ENCODE assay signal across 1 cellular context in the genomic region with DNA sequence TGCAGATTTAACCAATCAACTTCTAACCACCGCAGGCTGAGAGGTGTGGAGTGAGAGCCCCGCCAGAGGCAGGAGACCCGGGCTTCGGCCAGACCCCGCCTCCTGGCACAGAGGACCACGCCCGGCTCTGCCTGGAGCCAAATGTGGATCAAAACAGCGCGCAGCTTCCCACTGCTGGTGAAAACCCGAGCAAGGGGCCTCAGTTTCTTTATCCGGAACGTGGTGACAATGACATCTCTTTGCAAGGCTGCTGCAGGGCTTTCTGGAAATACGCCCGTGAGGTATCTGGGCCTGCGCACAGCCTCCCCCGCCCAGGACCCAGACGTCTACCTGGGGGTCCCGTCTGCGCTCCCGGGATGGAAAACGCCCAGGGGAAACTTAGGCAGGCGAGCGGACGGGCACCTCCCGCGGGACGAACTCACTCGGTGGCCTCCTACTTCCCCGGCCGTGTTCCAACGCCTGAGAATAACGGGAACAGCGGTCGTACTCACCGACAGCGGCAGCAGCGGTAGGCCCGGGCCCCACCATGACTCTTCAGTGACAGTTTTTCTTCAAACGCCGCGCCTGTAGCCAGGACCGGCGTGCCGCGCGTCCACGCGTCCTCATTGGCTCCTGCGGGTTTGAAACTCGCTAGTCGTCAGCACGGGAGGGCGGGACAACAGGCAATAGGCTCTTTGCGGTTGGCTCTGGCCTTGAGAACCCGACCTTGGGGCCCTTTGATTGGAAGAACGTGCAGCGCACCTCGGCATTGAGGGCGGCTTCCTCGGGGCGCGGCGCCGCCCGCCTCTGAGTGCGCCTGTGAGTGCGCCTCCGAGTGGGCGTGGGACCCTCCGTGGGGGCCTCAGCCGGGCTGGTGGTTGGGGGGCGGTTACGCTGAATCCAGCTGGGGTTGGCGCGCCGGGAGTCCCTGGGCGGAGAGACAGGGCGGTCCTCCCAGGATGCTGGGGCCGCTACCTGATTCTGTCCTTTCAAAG.
TF ChIP-seq lines count a peak whose summit lies in the region.

A gene with protein sequence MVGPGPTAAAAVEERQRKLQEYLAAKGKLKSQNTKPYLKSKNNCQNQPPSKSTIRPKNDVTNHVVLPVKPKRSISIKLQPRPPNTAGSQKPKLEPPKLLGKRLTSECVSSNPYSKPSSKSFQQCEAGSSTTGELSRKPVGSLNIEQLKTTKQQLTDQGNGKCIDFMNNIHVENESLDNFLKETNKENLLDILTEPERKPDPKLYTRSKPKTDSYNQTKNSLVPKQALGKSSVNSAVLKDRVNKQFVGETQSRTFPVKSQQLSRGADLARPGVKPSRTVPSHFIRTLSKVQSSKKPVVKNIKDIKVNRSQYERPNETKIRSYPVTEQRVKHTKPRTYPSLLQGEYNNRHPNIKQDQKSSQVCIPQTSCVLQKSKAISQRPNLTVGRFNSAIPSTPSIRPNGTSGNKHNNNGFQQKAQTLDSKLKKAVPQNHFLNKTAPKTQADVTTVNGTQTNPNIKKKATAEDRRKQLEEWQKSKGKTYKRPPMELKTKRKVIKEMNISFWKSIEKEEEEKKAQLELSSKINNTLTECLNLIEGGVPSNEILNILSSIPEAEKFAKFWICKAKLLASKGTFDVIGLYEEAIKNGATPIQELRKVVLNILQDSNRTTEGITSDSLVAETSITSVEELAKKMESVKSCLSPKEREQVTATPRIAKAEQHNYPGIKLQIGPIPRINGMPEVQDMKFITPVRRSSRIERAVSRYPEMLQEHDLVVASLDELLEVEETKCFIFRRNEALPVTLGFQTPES (minus strand): TSS at position 539 of the 974 bp plus-strand sequence. CDS start 11 bp downstream, at position 528.

TF ChIP-seq in SK-N-SH, 30 proteins besides CTCF, POLR2A, EP300 and RAD21 (continued from another document):
- TF ChIP-seq YY1 (IDR thresholded peaks at IDR 0.05; ENCODE audit: low read depth) (peak; percentile 72), GATA2 (CRISPR knock-in tag; IDR thresholded peaks at IDR 0.05) (no peak), JUND (IDR thresholded peaks at IDR 0.05) (no peak), EZH2phosphoT487 (IDR thresholded peaks at IDR 0.05; ENCODE audit: borderline replicate concordance, low read depth) (no peak), TEAD4 (IDR thresholded peaks at IDR 0.05; ENCODE audit: borderline replicate concordance, insufficient read depth) (no peak), NRF1 (IDR thresholded peaks at IDR 0.05; ENCODE audit: low read depth, low read length) (no peak; the same call in 1 of the 2 replicates), MXI1 (IDR thresholded peaks at IDR 0.05; ENCODE audit: low read depth, low read length) (peak; percentile 100), RCOR1 (IDR thresholded peaks at IDR 0.05; ENCODE audit: low read length) (no peak), TAF1 (IDR thresholded peaks at IDR 0.05; ENCODE audit: borderline replicate concordance, low read depth, low read length) (no peak; the same call in 1 of the 2 replicates), MEF2A (IDR thresholded peaks at IDR 0.05; ENCODE audit: borderline replicate concordance, low read depth) (no peak), NFIC (IDR thresholded peaks at IDR 0.05; ENCODE audit: borderline replicate concordance) (no peak), USF1 (IDR thresholded peaks at IDR 0.05; ENCODE audit: borderline replicate concordance, low read depth) (no peak), ELF1 (IDR thresholded peaks at IDR 0.05) (no peak), RFX5 (IDR thresholded peaks at IDR 0.05; ENCODE audit: low read length) (peak; percentile 70; the same call in 1 of the 2 replicates)
- TF ChIP-seq, protein P1, sequence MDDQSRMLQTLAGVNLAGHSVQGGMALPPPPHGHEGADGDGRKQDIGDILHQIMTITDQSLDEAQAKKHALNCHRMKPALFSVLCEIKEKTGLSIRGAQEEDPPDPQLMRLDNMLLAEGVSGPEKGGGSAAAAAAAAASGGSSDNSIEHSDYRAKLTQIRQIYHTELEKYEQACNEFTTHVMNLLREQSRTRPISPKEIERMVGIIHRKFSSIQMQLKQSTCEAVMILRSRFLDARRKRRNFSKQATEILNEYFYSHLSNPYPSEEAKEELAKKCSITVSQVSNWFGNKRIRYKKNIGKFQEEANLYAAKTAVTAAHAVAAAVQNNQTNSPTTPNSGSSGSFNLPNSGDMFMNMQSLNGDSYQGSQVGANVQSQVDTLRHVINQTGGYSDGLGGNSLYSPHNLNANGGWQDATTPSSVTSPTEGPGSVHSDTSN (IDR thresholded peaks at IDR 0.05), result no peak; the same call in 1 of the 2 replicates
- TF ChIP-seq, protein P2, sequence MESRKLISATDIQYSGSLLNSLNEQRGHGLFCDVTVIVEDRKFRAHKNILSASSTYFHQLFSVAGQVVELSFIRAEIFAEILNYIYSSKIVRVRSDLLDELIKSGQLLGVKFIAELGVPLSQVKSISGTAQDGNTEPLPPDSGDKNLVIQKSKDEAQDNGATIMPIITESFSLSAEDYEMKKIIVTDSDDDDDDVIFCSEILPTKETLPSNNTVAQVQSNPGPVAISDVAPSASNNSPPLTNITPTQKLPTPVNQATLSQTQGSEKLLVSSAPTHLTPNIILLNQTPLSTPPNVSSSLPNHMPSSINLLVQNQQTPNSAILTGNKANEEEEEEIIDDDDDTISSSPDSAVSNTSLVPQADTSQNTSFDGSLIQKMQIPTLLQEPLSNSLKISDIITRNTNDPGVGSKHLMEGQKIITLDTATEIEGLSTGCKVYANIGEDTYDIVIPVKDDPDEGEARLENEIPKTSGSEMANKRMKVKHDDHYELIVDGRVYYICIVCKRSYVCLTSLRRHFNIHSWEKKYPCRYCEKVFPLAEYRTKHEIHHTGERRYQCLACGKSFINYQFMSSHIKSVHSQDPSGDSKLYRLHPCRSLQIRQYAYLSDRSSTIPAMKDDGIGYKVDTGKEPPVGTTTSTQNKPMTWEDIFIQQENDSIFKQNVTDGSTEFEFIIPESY (IDR thresholded peaks at IDR 0.05; ENCODE audit: borderline replicate concordance, low read depth), result no peak
- TF ChIP-seq, protein P3, sequence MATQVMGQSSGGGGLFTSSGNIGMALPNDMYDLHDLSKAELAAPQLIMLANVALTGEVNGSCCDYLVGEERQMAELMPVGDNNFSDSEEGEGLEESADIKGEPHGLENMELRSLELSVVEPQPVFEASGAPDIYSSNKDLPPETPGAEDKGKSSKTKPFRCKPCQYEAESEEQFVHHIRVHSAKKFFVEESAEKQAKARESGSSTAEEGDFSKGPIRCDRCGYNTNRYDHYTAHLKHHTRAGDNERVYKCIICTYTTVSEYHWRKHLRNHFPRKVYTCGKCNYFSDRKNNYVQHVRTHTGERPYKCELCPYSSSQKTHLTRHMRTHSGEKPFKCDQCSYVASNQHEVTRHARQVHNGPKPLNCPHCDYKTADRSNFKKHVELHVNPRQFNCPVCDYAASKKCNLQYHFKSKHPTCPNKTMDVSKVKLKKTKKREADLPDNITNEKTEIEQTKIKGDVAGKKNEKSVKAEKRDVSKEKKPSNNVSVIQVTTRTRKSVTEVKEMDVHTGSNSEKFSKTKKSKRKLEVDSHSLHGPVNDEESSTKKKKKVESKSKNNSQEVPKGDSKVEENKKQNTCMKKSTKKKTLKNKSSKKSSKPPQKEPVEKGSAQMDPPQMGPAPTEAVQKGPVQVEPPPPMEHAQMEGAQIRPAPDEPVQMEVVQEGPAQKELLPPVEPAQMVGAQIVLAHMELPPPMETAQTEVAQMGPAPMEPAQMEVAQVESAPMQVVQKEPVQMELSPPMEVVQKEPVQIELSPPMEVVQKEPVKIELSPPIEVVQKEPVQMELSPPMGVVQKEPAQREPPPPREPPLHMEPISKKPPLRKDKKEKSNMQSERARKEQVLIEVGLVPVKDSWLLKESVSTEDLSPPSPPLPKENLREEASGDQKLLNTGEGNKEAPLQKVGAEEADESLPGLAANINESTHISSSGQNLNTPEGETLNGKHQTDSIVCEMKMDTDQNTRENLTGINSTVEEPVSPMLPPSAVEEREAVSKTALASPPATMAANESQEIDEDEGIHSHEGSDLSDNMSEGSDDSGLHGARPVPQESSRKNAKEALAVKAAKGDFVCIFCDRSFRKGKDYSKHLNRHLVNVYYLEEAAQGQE (IDR thresholded peaks at IDR 0.05; ENCODE audit: low read depth, low read length), result no peak
